ENCODE assay signal across 1 cellular context in the genomic region with DNA sequence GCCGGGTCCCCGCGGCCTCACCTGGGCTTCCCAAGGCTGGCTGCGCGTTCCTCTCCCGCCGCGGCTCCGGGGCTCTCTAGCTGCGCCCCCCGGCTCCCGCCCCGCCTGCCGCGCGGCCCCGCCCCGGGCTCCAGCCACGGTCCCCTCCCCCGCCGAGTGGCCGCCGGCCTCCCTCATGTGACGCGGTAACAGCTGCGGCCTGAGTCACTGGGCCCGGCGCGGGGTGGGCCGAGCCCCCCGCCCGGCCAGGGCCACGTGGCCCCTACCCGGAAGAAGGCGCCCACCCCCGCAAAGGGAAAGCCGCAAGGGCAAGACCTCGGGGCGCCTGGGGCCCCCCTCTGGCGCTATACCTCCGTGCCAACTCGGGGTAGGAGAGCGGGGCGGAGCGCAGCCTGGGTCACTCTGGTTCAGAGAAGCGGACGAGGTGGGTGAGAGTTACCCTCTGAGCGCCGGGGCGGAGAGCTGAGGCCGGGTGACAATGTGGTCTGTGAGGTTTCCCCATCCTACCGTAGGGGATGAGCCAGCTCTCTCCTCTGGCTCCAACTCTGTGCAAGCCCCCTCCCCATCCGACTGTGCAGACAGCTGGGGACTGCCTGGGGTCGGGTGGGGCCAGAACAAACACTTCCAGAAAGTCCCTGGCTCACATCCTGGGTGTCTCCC.
TF ChIP-seq lines count a peak whose summit lies in the region.

A gene with protein sequence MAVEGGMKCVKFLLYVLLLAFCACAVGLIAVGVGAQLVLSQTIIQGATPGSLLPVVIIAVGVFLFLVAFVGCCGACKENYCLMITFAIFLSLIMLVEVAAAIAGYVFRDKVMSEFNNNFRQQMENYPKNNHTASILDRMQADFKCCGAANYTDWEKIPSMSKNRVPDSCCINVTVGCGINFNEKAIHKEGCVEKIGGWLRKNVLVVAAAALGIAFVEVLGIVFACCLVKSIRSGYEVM (minus strand): TSS at position 78 of the 660 bp plus-strand sequence. CDS start 668 bp downstream, outside the sequence.

TF ChIP-seq in GM23338, 12 proteins besides CTCF, POLR2A, EP300 and RAD21:
- TF ChIP-seq, protein P1, sequence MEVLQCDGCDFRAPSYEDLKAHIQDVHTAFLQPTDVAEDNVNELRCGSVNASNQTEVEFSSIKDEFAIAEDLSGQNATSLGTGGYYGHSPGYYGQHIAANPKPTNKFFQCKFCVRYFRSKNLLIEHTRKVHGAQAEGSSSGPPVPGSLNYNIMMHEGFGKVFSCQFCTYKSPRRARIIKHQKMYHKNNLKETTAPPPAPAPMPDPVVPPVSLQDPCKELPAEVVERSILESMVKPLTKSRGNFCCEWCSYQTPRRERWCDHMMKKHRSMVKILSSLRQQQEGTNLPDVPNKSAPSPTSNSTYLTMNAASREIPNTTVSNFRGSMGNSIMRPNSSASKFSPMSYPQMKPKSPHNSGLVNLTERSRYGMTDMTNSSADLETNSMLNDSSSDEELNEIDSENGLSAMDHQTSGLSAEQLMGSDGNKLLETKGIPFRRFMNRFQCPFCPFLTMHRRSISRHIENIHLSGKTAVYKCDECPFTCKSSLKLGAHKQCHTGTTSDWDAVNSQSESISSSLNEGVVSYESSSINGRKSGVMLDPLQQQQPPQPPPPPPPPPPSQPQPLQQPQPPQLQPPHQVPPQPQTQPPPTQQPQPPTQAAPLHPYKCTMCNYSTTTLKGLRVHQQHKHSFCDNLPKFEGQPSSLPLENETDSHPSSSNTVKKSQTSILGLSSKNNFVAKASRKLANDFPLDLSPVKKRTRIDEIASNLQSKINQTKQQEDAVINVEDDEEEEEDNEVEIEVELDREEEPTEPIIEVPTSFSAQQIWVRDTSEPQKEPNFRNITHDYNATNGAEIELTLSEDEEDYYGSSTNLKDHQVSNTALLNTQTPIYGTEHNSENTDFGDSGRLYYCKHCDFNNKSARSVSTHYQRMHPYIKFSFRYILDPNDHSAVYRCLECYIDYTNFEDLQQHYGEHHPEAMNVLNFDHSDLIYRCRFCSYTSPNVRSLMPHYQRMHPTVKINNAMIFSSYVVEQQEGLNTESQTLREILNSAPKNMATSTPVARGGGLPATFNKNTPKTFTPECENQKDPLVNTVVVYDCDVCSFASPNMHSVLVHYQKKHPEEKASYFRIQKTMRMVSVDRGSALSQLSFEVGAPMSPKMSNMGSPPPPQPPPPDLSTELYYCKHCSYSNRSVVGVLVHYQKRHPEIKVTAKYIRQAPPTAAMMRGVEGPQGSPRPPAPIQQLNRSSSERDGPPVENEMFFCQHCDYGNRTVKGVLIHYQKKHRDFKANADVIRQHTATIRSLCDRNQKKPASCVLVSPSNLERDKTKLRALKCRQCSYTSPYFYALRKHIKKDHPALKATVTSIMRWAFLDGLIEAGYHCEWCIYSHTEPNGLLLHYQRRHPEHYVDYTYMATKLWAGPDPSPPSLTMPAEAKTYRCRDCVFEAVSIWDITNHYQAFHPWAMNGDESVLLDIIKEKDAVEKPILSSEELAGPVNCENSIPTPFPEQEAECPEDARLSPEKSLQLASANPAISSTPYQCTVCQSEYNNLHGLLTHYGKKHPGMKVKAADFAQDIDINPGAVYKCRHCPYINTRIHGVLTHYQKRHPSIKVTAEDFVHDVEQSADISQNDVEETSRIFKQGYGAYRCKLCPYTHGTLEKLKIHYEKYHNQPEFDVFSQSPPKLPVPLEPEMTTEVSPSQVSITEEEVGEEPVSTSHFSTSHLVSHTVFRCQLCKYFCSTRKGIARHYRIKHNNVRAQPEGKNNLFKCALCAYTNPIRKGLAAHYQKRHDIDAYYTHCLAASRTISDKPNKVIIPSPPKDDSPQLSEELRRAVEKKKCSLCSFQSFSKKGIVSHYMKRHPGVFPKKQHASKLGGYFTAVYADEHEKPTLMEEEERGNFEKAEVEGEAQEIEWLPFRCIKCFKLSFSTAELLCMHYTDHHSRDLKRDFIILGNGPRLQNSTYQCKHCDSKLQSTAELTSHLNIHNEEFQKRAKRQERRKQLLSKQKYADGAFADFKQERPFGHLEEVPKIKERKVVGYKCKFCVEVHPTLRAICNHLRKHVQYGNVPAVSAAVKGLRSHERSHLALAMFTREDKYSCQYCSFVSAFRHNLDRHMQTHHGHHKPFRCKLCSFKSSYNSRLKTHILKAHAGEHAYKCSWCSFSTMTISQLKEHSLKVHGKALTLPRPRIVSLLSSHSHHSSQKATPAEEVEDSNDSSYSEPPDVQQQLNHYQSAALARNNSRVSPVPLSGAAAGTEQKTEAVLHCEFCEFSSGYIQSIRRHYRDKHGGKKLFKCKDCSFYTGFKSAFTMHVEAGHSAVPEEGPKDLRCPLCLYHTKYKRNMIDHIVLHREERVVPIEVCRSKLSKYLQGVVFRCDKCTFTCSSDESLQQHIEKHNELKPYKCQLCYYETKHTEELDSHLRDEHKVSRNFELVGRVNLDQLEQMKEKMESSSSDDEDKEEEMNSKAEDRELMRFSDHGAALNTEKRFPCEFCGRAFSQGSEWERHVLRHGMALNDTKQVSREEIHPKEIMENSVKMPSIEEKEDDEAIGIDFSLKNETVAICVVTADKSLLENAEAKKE (CRISPR knock-in tag; IDR thresholded peaks at IDR 0.05): no peak
- TF ChIP-seq CREB1 (CRISPR knock-in tag; IDR thresholded peaks at IDR 0.05; ENCODE audit: low read depth) (peak; percentile 83), POLR2AphosphoS5 (IDR thresholded peaks at IDR 0.05; ENCODE audit: low read depth) (peak; percentile 52), ZNF331 (CRISPR knock-in tag; IDR thresholded peaks at IDR 0.05; ENCODE audit: low read depth) (no peak), ETS1 (IDR thresholded peaks at IDR 0.05) (no peak), EZH2 (IDR thresholded peaks at IDR 0.05; ENCODE audit: low read depth, unreplicated experiment) (no peak), ZNF114 (CRISPR knock-in tag; IDR thresholded peaks at IDR 0.05) (no peak)
